In the genomic region with DNA sequence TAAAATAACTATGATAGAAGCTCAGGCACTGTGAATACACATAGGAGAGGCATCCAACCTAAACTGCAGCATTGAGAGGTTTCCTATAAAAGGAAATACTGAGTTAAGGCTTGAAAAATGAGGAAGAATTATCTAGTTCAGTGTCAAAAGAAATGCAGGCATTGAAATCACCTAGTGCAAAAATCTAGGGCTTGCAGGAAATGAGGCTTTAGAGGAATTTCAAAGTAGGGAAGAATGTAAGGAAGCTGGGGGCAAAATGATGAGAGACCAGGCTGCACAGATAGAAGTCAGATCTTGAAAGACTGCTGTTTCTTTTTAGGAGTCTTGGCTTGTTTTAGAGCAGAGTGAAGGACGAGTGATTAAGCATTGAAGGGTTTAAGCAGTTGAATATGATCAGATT, we compare ENCODE assay signal across 1 cellular context.
TF ChIP-seq lines count a peak whose summit lies in the region.

No MANE protein-coding gene starts in this region.

TF ChIP-seq in SK-N-SH treated with all-trans-retinoic acid at 6 μM for 48 hours, 23 proteins besides CTCF, POLR2A, EP300 and RAD21 (continued from another document):
- TF ChIP-seq BACH2 (CRISPR knock-in tag; IDR thresholded peaks at IDR 0.05; ENCODE audit: borderline replicate concordance) (no peak), ARNTL (CRISPR knock-in tag; IDR thresholded peaks at IDR 0.05; ENCODE audit: borderline replicate concordance, low read depth) (no peak), GLIS3 (CRISPR knock-in tag; IDR thresholded peaks at IDR 0.05) (no peak), PPARA (CRISPR knock-in tag; IDR thresholded peaks at IDR 0.05; ENCODE audit: borderline replicate concordance) (no peak), TOX (CRISPR knock-in tag; IDR thresholded peaks at IDR 0.05; ENCODE audit: borderline replicate concordance) (no peak)
- TF ChIP-seq, protein P1, sequence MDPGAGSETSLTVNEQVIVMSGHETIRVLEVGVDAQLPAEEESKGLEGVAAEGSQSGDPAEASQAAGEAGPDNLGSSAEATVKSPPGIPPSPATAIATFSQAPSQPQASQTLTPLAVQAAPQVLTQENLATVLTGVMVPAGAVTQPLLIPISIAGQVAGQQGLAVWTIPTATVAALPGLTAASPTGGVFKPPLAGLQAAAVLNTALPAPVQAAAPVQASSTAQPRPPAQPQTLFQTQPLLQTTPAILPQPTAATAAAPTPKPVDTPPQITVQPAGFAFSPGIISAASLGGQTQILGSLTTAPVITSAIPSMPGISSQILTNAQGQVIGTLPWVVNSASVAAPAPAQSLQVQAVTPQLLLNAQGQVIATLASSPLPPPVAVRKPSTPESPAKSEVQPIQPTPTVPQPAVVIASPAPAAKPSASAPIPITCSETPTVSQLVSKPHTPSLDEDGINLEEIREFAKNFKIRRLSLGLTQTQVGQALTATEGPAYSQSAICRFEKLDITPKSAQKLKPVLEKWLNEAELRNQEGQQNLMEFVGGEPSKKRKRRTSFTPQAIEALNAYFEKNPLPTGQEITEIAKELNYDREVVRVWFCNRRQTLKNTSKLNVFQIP (CRISPR knock-in tag; IDR thresholded peaks at IDR 0.05; ENCODE audit: borderline replicate concordance, low read depth) = no peak
